Comparison of ENCODE assay signal across 1 cellular context in genomic region chr3:45048244-45048643, GRCh38.
TF ChIP-seq lines count a peak whose summit lies in the region.

No MANE protein-coding gene starts in this region.

TF ChIP-seq in IMR-90, 13 proteins besides CTCF, POLR2A, EP300 and RAD21 (continued from another document):
- TF ChIP-seq MAZ (IDR thresholded peaks at IDR 0.05; ENCODE audit: borderline replicate concordance, low read depth, low read length) (no peak), BHLHE40 (IDR thresholded peaks at IDR 0.05; ENCODE audit: low read depth, low read length) (no peak)
